In the genomic region with DNA sequence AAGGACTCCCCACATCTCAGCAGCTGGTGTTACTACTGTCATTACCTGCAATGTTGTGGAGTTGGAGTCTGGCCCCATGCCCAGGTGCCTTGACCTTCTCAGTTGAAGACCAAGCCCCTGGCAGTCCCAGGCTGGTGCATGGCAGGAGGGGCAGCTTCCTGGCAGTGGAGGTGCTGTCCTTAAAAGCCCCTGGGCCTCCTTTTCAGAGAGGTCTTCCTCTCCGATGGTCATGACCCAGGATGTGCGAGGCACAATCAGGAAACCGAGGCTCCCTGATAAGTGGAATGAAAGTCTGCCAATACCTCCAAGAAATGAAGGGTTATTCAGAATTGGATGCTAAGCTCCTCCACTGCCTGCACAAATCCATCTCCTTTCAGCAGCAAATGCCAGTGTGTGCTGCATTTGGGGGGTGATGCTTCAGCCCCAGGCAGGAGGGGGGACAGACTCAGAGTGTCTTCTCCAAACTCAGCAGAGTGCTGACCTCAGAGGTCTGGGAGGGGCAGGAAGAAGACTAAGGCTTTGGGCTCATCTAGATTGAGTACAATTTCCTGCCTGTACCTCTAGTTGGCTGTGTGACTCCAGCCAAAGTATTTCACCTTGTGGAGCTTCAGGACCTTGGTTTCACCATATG, we compare ENCODE assay signal across 10 cellular contexts.
DNase-seq lines count a peak whose midpoint lies in the region; ATAC-seq and TF ChIP-seq lines count a peak whose summit lies in the region.
"Had no signal": no experiment of that assay in that cellular context is flagged by ENCODE, and none has a peak within 500 bp of the region (broad histone marks: within the 10 kb centered on the region; RNA-seq: fewer than 3 reads in every experiment).

No MANE protein-coding gene starts in this region.

- no peak for ATAC-seq in activated naive CD8-positive, alpha-beta T cell treated with anti-CD3 and anti-CD28 coated beads, Interleukin-2, amount 50 U/mL, for 24 hours
- ATAC-seq in HG03280 (IDR thresholded peaks at IDR 0.05; ENCODE audit: unreplicated experiment) (peak; percentile 3), GM19328 (IDR thresholded peaks at IDR 0.05; ENCODE audit: unreplicated experiment) (no peak)

- H3K4me1 Mint-ChIP-seq in activated naive CD8-positive, alpha-beta T cell (ENCODE audit: low read depth) = peaks cover 49% of the 10 kb centered on the region
- peaks cover 55% of the 10 kb centered on the region for H3K4me1 Mint-ChIP-seq in activated naive CD8-positive, alpha-beta T cell treated with anti-CD3 and anti-CD28 coated beads, Interleukin-2, amount 50 U/mL, for 24 hours
- H3K4me1 Mint-ChIP-seq in activated T-helper 2 cell treated with anti-CD3 and anti-CD28 coated beads, Interferon-gamma antibody, Interleukin-2, Interleukin-4, amounts not matched to agents 10 μg/mL and 5 μg/mL and 100 μg/mL, durations not matched to agents 14 hours and 24 hours and 36 hours (ENCODE audit: low read depth) = peaks cover 63% of the 10 kb centered on the region
- H3K4me1 Mint-ChIP-seq in type B pancreatic cell (ENCODE audit: unreplicated experiment) = peaks cover 5% of the 10 kb centered on the region

- peaks cover 0 to 11% (median 2%) of the 10 kb centered on the region in 3 donors for H3K36me3 ChIP-seq in skeletal muscle tissue (ENCODE audit: control insufficient read depth in 3 of 3, insufficient read depth in 3 of 3, low read length in 3 of 3)

- H3K27ac Mint-ChIP-seq in activated naive CD8-positive, alpha-beta T cell = no peak overlapping the region
- no peak overlapping the region for H3K27ac Mint-ChIP-seq in activated naive CD8-positive, alpha-beta T cell treated with anti-CD3 and anti-CD28 coated beads, Interleukin-2, amount 50 U/mL, for 24 hours
- peak overlapping the region; percentile 58 for H3K27ac Mint-ChIP-seq in activated T-helper 2 cell treated with anti-CD3 and anti-CD28 coated beads, Interferon-gamma antibody, Interleukin-2, Interleukin-4, amounts not matched to agents 10 μg/mL and 5 μg/mL and 100 μg/mL, durations not matched to agents 14 hours and 24 hours and 36 hours
- no peak overlapping the region for H3K27ac Mint-ChIP-seq in type B pancreatic cell

- no peaks in the 10 kb centered on the region for H3K36me3 Mint-ChIP-seq in activated naive CD8-positive, alpha-beta T cell
- H3K36me3 Mint-ChIP-seq in activated naive CD8-positive, alpha-beta T cell treated with anti-CD3 and anti-CD28 coated beads, Interleukin-2, amount 50 U/mL, for 24 hours (ENCODE audit: low read depth) = no peaks in the 10 kb centered on the region
- H3K36me3 Mint-ChIP-seq in activated T-helper 2 cell treated with anti-CD3 and anti-CD28 coated beads, Interferon-gamma antibody, Interleukin-2, Interleukin-4, amounts not matched to agents 10 μg/mL and 5 μg/mL and 100 μg/mL, durations not matched to agents 14 hours and 24 hours and 36 hours (ENCODE audit: low read depth) = no peaks in the 10 kb centered on the region
- H3K36me3 Mint-ChIP-seq in type B pancreatic cell = peaks cover under 1% of the 10 kb centered on the region

- no peaks in the 10 kb centered on the region for H3K9me3 Mint-ChIP-seq in activated naive CD8-positive, alpha-beta T cell (ENCODE audit: low read depth)
- no peaks in the 10 kb centered on the region for H3K9me3 Mint-ChIP-seq in activated naive CD8-positive, alpha-beta T cell treated with anti-CD3 and anti-CD28 coated beads, Interleukin-2, amount 50 U/mL, for 24 hours
- no peaks in the 10 kb centered on the region for H3K9me3 Mint-ChIP-seq in activated T-helper 2 cell treated with anti-CD3 and anti-CD28 coated beads, Interferon-gamma antibody, Interleukin-2, Interleukin-4, amounts not matched to agents 10 μg/mL and 5 μg/mL and 100 μg/mL, durations not matched to agents 14 hours and 24 hours and 36 hours
- no peaks in the 10 kb centered on the region for H3K9me3 Mint-ChIP-seq in type B pancreatic cell

- peaks cover 76 to 96% (median 91%) of the 10 kb centered on the region in 3 donors for H3K4me1 ChIP-seq in skeletal muscle tissue (ENCODE audit: control insufficient read depth in 3 of 3, insufficient read depth in 3 of 3, low read length in 3 of 3)

- H3K27me3 ChIP-seq in skeletal muscle tissue (ENCODE audit: control insufficient read depth in 3 of 3, insufficient read depth in 3 of 3, low read length in 3 of 3) = no peaks in the 10 kb centered on the region

- DNase-seq in activated naive CD8-positive, alpha-beta T cell treated with anti-CD3 and anti-CD28 coated beads, Interleukin-2, amount 50 U/mL, for 24 hours = no peak
- DNase-seq in activated T-helper 2 cell treated with anti-CD3 and anti-CD28 coated beads, Interferon-gamma antibody, Interleukin-2, Interleukin-4, amounts not matched to agents 10 μg/mL and 5 μg/mL and 100 μg/mL, durations not matched to agents 14 hours and 24 hours and 36 hours (ENCODE audit: low spot score) = no peak
- DNase-seq in type B pancreatic cell (ENCODE audit: extremely low spot score, unreplicated experiment) (no peak), COLO668 (lab: John Stamatoyannopoulos, UW; ENCODE audit: unreplicated experiment) (no peak)
- DNase-seq: NCI-H446; stimulated activated CD4-positive, alpha-beta T cell treated with anti-CD3 and anti-CD28 coated beads, Interleukin-1b, Interleukin-23, amount 100 ng/mL, for 48 hours had no signal

- H3K9me3 ChIP-seq in skeletal muscle tissue (ENCODE audit: control insufficient read depth in 3 of 3, low read length in 3 of 3) = no peaks in the 10 kb centered on the region

- H3K9ac ChIP-seq in skeletal muscle tissue (ENCODE audit: low read depth in 1 of 3, low read length in 3 of 3) = peak overlapping the region in 2 of 3 donors; percentile 10 to 40

- peak overlapping the region; percentile 91 for H3K27ac ChIP-seq in skeletal muscle tissue (ENCODE audit: low read depth, low read length)

- H3K4me3 Mint-ChIP-seq in activated naive CD8-positive, alpha-beta T cell = peak overlapping the region; percentile 6
- no peak overlapping the region for H3K4me3 Mint-ChIP-seq in activated naive CD8-positive, alpha-beta T cell treated with anti-CD3 and anti-CD28 coated beads, Interleukin-2, amount 50 U/mL, for 24 hours
- peak overlapping the region; percentile 59 for H3K4me3 Mint-ChIP-seq in activated T-helper 2 cell treated with anti-CD3 and anti-CD28 coated beads, Interferon-gamma antibody, Interleukin-2, Interleukin-4, amounts not matched to agents 10 μg/mL and 5 μg/mL and 100 μg/mL, durations not matched to agents 14 hours and 24 hours and 36 hours (ENCODE audit: low read depth)
- H3K4me3 Mint-ChIP-seq in type B pancreatic cell = no peak overlapping the region

- TF ChIP-seq CTCF in type B pancreatic cell (conservative IDR thresholded peaks at IDR 0.05) = no peak

- H3K4me3 ChIP-seq in skeletal muscle tissue (ENCODE audit: low read length in 3 of 3) = peak overlapping the region in 1 of 3 donors; percentile 10

- intact Hi-C loops in activated T-helper 2 cell treated with anti-CD3 and anti-CD28 coated beads, Interferon-gamma antibody, Interleukin-2, Interleukin-4, amounts not matched to agents 10 μg/mL and 5 μg/mL and 100 μg/mL, durations not matched to agents 14 hours and 24 hours and 36 hours (cut with micrococcal nuclease) = loop anchor here (5.0 to 10.0 kb wide), 7 partner anchors 65 to 570 kb away; a partner anchor contains a TSS

- no peaks in the 10 kb centered on the region for H3K27me3 Mint-ChIP-seq in activated naive CD8-positive, alpha-beta T cell
- H3K27me3 Mint-ChIP-seq in activated naive CD8-positive, alpha-beta T cell treated with anti-CD3 and anti-CD28 coated beads, Interleukin-2, amount 50 U/mL, for 24 hours = no peaks in the 10 kb centered on the region
- H3K27me3 Mint-ChIP-seq in activated T-helper 2 cell treated with anti-CD3 and anti-CD28 coated beads, Interferon-gamma antibody, Interleukin-2, Interleukin-4, amounts not matched to agents 10 μg/mL and 5 μg/mL and 100 μg/mL, durations not matched to agents 14 hours and 24 hours and 36 hours (ENCODE audit: low read depth) = no peaks in the 10 kb centered on the region
- H3K27me3 Mint-ChIP-seq in type B pancreatic cell = no peaks in the 10 kb centered on the region

Comparison
In these comparisons a context has a peak if more than half of its experiments do, and no peak if none do; other contexts are left out.
1. H3K4me3 Mint-ChIP-seq: peak in activated naive CD8-positive, alpha-beta T cell (single experiment) and activated T-helper 2 cell treated with anti-CD3 and anti-CD28 coated beads, Interferon-gamma antibody, Interleukin-2, Interleukin-4, amounts not matched to agents 10 μg/mL and 5 μg/mL and 100 μg/mL, durations not matched to agents 14 hours and 24 hours and 36 hours (single experiment); none in activated naive CD8-positive, alpha-beta T cell treated with anti-CD3 and anti-CD28 coated beads, Interleukin-2, amount 50 U/mL, for 24 hours (single experiment) and type B pancreatic cell (single experiment).